Comparison of ENCODE assay signal across 8 cellular contexts in genomic region chr11:4607782-4608666, GRCh38. TPM values are rescaled to one million over a fixed set of nuclear protein-coding genes. Genes with fewer than 3 reads are reported as not detected.
DNase-seq lines count a peak whose midpoint lies in the region; ATAC-seq and TF ChIP-seq lines count a peak whose summit lies in the region.

Gene TRIM68, minus strand, starts transcription at chr11:4608231. Its CDS starts 2,727 bp downstream, at chr11:4605504.

- TF ChIP-seq CTCF in PC-9 (conservative IDR thresholded peaks at IDR 0.05), result no peak

- H3K79me2 ChIP-seq in PC-9 (ENCODE audit: low read depth), result no peaks in the 10 kb centered on the region

- no peaks in the 10 kb centered on the region for H3K27me3 ChIP-seq in PC-9 (ENCODE audit: insufficient read depth, low read depth)

- no peaks in the 10 kb centered on the region for H3F3A ChIP-seq in PC-9 (ENCODE audit: insufficient read depth, low read depth)

- peak within 1 kb of the TSS; percentile 68 for H3K4me3 ChIP-seq in PC-9

- H3K9me3 ChIP-seq in PC-9 (ENCODE audit: insufficient read depth, low read depth), result no peaks in the 10 kb centered on the region

- peak within 1 kb of the TSS; percentile 94 for H3K4me2 ChIP-seq in PC-9

- intact Hi-C loops in PC-9 (cut with micrococcal nuclease; ENCODE audit: unreplicated experiment), result no loop called here

- BruUV-seq in PC-9 (replicated peaks; lab: Mats Ljungman, UMichigan), result TSS peak; percentile 83

- H3K9me2 ChIP-seq in PC-9 (ENCODE audit: insufficient read depth), result no peaks in the 10 kb centered on the region

- no peak within 1 kb of the TSS for H3K27ac ChIP-seq in PC-9

- ATAC-seq in GM21515 (IDR thresholded peaks at IDR 0.05; ENCODE audit: unreplicated experiment) (peak; percentile 100), esophagus mucosa (peak; percentile 100)
- ATAC-seq in activated T-cell treated with anti-CD3 and anti-CD28 coated beads, Interleukin-2, amount 50 U/mL, for 72 hours (replicated peaks in 1 of 2), result peak; percentile 100

- H3K4me3 Mint-ChIP-seq in activated T-cell treated with anti-CD3 and anti-CD28 coated beads, Interleukin-2, amount 50 U/mL, for 72 hours, result peak within 1 kb of the TSS; percentile 94 to 98

- H3K4me1 ChIP-seq in PC-9 (replicated peaks; ENCODE audit: insufficient read depth), result 0 out of 2 replicates have a peak, but pooled peaks cover 4% of the 10 kb centered on the region

- DNase-seq in D341Med (ENCODE audit: low spot score) (peak; percentile 91), HuH-7 (ENCODE audit: low spot score) (peak; percentile 97), PC-9 (peak; percentile 78 to 90), myocyte (ENCODE audit: low read depth) (peak; percentile 98)
- peak; percentile 97 for DNase-seq in activated T-cell treated with anti-CD3 and anti-CD28 coated beads, Interleukin-2, amount 50 U/mL, for 72 hours
- peak; percentile 87 to 93 for DNase-seq in stimulated activated CD8-positive, alpha-beta memory T cell treated with anti-CD3 and anti-CD28 coated beads, Interleukin-7, amount 100 ng/mL, for 48 hours (ENCODE audit: extremely low read depth in 1 of 2, low read depth in 1 of 2)

- no peaks in the 10 kb centered on the region for H3K36me3 Mint-ChIP-seq in activated T-cell treated with anti-CD3 and anti-CD28 coated beads, Interleukin-2, amount 50 U/mL, for 72 hours (ENCODE audit: insufficient read depth in 2 of 2)

- no peaks in the 10 kb centered on the region for H3K36me3 ChIP-seq in PC-9 (ENCODE audit: low read depth)

- H3K27ac Mint-ChIP-seq in activated T-cell treated with anti-CD3 and anti-CD28 coated beads, Interleukin-2, amount 50 U/mL, for 72 hours, result peak within 1 kb of the TSS; percentile 98

- POLR2A ChIA-PET in PC-9 (lab: Charles Lee; ENCODE audit: unreplicated experiment), result interaction anchor here (0.7 kb wide), 1 partner anchor 333 kb away, joined by 3 read pairs; no protein-coding TSS in a partner anchor

- no peaks in the 10 kb centered on the region for H3K27me3 Mint-ChIP-seq in activated T-cell treated with anti-CD3 and anti-CD28 coated beads, Interleukin-2, amount 50 U/mL, for 72 hours (ENCODE audit: low read depth)

- CTCF ChIA-PET in PC-9 (lab: Charles Lee), result no interaction called here

- peak within 1 kb of the TSS; percentile 88 for H2AFZ ChIP-seq in PC-9

- no peaks in the 10 kb centered on the region for H4K20me1 ChIP-seq in PC-9 (ENCODE audit: insufficient read depth)

- H3K9me3 Mint-ChIP-seq in activated T-cell treated with anti-CD3 and anti-CD28 coated beads, Interleukin-2, amount 50 U/mL, for 72 hours, result peaks cover 2 to 3% of the 10 kb centered on the region in 2 donors

- H3K4me1 Mint-ChIP-seq in activated T-cell treated with anti-CD3 and anti-CD28 coated beads, Interleukin-2, amount 50 U/mL, for 72 hours (ENCODE audit: low read depth), result peaks cover 45% of the 10 kb centered on the region

RNA-seq across cellular contexts. Expression of gene TRIM68, which starts in this region (rescaled TPM):
- total RNA-seq in PC-9 (2021) (4.6 and 6.5 TPM in 2 replicates), esophagus mucosa (4.7 TPM), myocyte (9.8 and 12.5 TPM in 2 replicates)
- 10 to 100 TPM; 17.1 to 22.3 TPM for total RNA-seq in activated T-cell treated with anti-CD3 and anti-CD28 coated beads, Interleukin-2, amount 50 U/mL, for 72 hours
- polyA plus RNA-seq in myocyte (2012), result 9.7 TPM
